8 cellular contexts compared by ENCODE assay signal in genomic region chr18:63831080-63831788, GRCh38. TPM values are rescaled to one million over a fixed set of nuclear protein-coding genes. Genes with fewer than 3 reads are reported as not detected.
DNase-seq lines count a peak whose midpoint lies in the region; ATAC-seq and TF ChIP-seq lines count a peak whose summit lies in the region.

No MANE protein-coding gene starts in this region.

- CTCF ChIA-PET in activated naive CD4-positive, alpha-beta T cell treated with anti-CD3 and anti-CD28 coated beads for 36 hours (lab: Charles Lee), result interaction anchor here (1.7 kb wide), 1 partner anchor 12 kb away, joined by 4 read pairs; no protein-coding TSS in a partner anchor
- CTCF ChIA-PET in A673 (lab: Charles Lee), result interaction anchor here (0.8 kb wide), 1 partner anchor 89 kb away, joined by 17 read pairs; no protein-coding TSS in a partner anchor

- H3K27me3 ChIP-seq in A673 (replicated peaks; ENCODE audit: insufficient read depth, low read depth, low read length, poor library complexity), result no peaks in the 10 kb centered on the region

- TF ChIP-seq CTCF in coronary artery (IDR thresholded peaks at IDR 0.05), result no peak
- no peak for TF ChIP-seq CTCF in A673 (conservative IDR thresholded peaks at IDR 0.05; ENCODE audit: low read depth, low read length)

- H3K36me3 ChIP-seq in A673 (ENCODE audit: insufficient read depth, low read length, poor library complexity, severe bottlenecking), result no peaks in the 10 kb centered on the region

- H3K4me3 ChIP-seq in coronary artery (no peak overlapping the region), A673 (ENCODE audit: low read depth, low read length, poor library complexity, severe bottlenecking) (no peak overlapping the region)

- H3K4me1 Mint-ChIP-seq in memory B cell, result peaks cover 6% of the 10 kb centered on the region
- peaks cover 4% of the 10 kb centered on the region for H3K4me1 Mint-ChIP-seq in activated naive CD4-positive, alpha-beta T cell treated with anti-CD3 and anti-CD28 coated beads for 36 hours (ENCODE audit: low read depth)

- H3K27ac ChIP-seq in coronary artery (no peak overlapping the region), A673 (ENCODE audit: low read depth, low read length, poor library complexity, severe bottlenecking) (no peak overlapping the region)

- H3K36me3 Mint-ChIP-seq in memory B cell, result no peaks in the 10 kb centered on the region
- no peaks in the 10 kb centered on the region for H3K36me3 Mint-ChIP-seq in activated naive CD4-positive, alpha-beta T cell treated with anti-CD3 and anti-CD28 coated beads for 36 hours (ENCODE audit: low read depth)

- H3K4me3 Mint-ChIP-seq in memory B cell, result no peak overlapping the region
- H3K4me3 Mint-ChIP-seq in activated naive CD4-positive, alpha-beta T cell treated with anti-CD3 and anti-CD28 coated beads for 36 hours, result no peak overlapping the region

- ATAC-seq in GM18868 (IDR thresholded peaks at IDR 0.05; ENCODE audit: unreplicated experiment) (peak; percentile 91), HG02870 (IDR thresholded peaks at IDR 0.05; ENCODE audit: unreplicated experiment) (peak; percentile 95), memory B cell (ENCODE audit: low read depth) (peak; percentile 31)

- peak; percentile 39 for DNase-seq in NOMO-1 treated with dmso at 0.1 percent for 144 hours (lab: John Stamatoyannopoulos, UW; ENCODE audit: unreplicated experiment)
- DNase-seq in memory B cell (ENCODE audit: low spot score in 2 of 2), result no peak
- no peak for DNase-seq in coronary artery (ENCODE audit: low spot score)
- DNase-seq in DMS153 (lab: John Stamatoyannopoulos, UW), result no peak
- no peak for DNase-seq in activated naive CD4-positive, alpha-beta T cell treated with anti-CD3 and anti-CD28 coated beads for 36 hours
- no peak for DNase-seq in A673 (ENCODE audit: low spot score)

- H3K27me3 Mint-ChIP-seq in memory B cell, result peaks cover 6% of the 10 kb centered on the region
- peaks cover 20% of the 10 kb centered on the region for H3K27me3 Mint-ChIP-seq in activated naive CD4-positive, alpha-beta T cell treated with anti-CD3 and anti-CD28 coated beads for 36 hours (ENCODE audit: low read depth)

- BruUV-seq in A673 (replicated peaks; lab: Mats Ljungman, UMichigan), result no TSS peak

- POLR2A ChIA-PET in A673 (lab: Charles Lee; ENCODE audit: low non-redundant PET), result interaction anchor here (0.6 kb wide), 1 partner anchor 63 kb away, joined by 3 read pairs; no protein-coding TSS in a partner anchor

- intact Hi-C loops in activated naive CD4-positive, alpha-beta T cell treated with anti-CD3 and anti-CD28 coated beads for 36 hours (cut with micrococcal nuclease), result no loop called here
- intact Hi-C loops in A673 (cut with micrococcal nuclease; ENCODE audit: unreplicated experiment), result no loop called here

- no peaks in the 10 kb centered on the region for H3K4me1 ChIP-seq in A673 (ENCODE audit: insufficient read depth, low read length, poor library complexity, severe bottlenecking)

- H3K27ac Mint-ChIP-seq in memory B cell, result no peak overlapping the region
- H3K27ac Mint-ChIP-seq in activated naive CD4-positive, alpha-beta T cell treated with anti-CD3 and anti-CD28 coated beads for 36 hours, result no peak overlapping the region

- no peaks in the 10 kb centered on the region for H3K9me3 ChIP-seq in A673 (ENCODE audit: low read depth, low read length, poor library complexity, severe bottlenecking)

- no peaks in the 10 kb centered on the region for H3K9me3 Mint-ChIP-seq in memory B cell
- H3K9me3 Mint-ChIP-seq in activated naive CD4-positive, alpha-beta T cell treated with anti-CD3 and anti-CD28 coated beads for 36 hours, result no peaks in the 10 kb centered on the region

RNA-seq across cellular contexts. Expression of gene SERPINB7, which starts 56.0 kb away (rescaled TPM):
- not detected for total RNA-seq in activated naive CD4-positive, alpha-beta T cell treated with anti-CD3 and anti-CD28 coated beads for 36 hours
- 12.2 and 12.8 TPM in 2 replicates for total RNA-seq in A673 (2021)

RNA-seq across cellular contexts. Expression of gene SERPINB2, which starts 56.3 kb away (rescaled TPM):
- total RNA-seq in activated naive CD4-positive, alpha-beta T cell treated with anti-CD3 and anti-CD28 coated beads for 36 hours, result not detected
- total RNA-seq in A673 (2021), result 1.7 and 2.5 TPM in 2 replicates

Comparison
In these comparisons a context has a peak if more than half of its experiments do, and no peak if none do; other contexts are left out.
1. ATAC-seq: peak in every context shown above with its lines; median percentile 95 in HG02870; 91 in GM18868; 31 in memory B cell.
2. RNA of gene SERPINB7, which starts 56.0 kb away (total RNA-seq): 12.2 to 12.8 TPM in A673; not detected in activated naive CD4-positive, alpha-beta T cell treated with anti-CD3 and anti-CD28 coated beads for 36 hours; every median in the first group is over 10 times any median in the second.